In genomic region chr9:124485201-124485600, GRCh38 we compare ENCODE assay signal across 2 cellular contexts.
TF ChIP-seq lines count a peak whose summit lies in the region.

No MANE protein-coding gene starts in this region.

TF ChIP-seq in HepG2, 621 proteins besides CTCF, POLR2A, EP300 and RAD21:
- TF ChIP-seq AKAP8 (CRISPR knock-in tag; IDR thresholded peaks at IDR 0.05) (0 out of 2 replicates have a peak, but pooled peaks have one; percentile 10), AGO2 (optimal IDR thresholded peaks at IDR 0.05; ENCODE audit: low read depth, low read length) (peak; percentile 82), RBFOX2 (IDR thresholded peaks at IDR 0.05; ENCODE audit: low read depth, low read length) (0 out of 2 replicates have a peak, but pooled peaks have one; percentile 28), CBX5 (CRISPR knock-in tag; IDR thresholded peaks at IDR 0.05; ENCODE audit: borderline replicate concordance) (no peak)

TF ChIP-seq in H1, 55 proteins besides CTCF, POLR2A, EP300 and RAD21:
- TF ChIP-seq MAX (IDR thresholded peaks at IDR 0.05) (no peak), TBP (IDR thresholded peaks at IDR 0.05; ENCODE audit: low read depth, low read length) (no peak), PHF8 (conservative IDR thresholded peaks at IDR 0.05; ENCODE audit: low read depth, low read length) (no peak), HDAC2 (IDR thresholded peaks at IDR 0.05; ENCODE audit: borderline replicate concordance in 1 of 2, low read depth in 2 of 2, low read length in 2 of 2) (no peak), GTF2F1 (IDR thresholded peaks at IDR 0.05; ENCODE audit: borderline replicate concordance, low read depth, low read length) (no peak), TAF1 (IDR thresholded peaks at IDR 0.05; ENCODE audit: low read depth, low read length) (no peak), ATF2 (IDR thresholded peaks at IDR 0.05; ENCODE audit: low read length) (no peak), CBX5 (IDR thresholded peaks at IDR 0.05; ENCODE audit: low read depth, low read length) (no peak), ASH2L (IDR thresholded peaks at IDR 0.05; ENCODE audit: low read length) (no peak), FOSL1 (IDR thresholded peaks at IDR 0.05; ENCODE audit: insufficient read depth, low read depth, low read length) (no peak), SRF (IDR thresholded peaks at IDR 0.05; ENCODE audit: low read depth, low read length) (no peak), E2F6 (IDR thresholded peaks at IDR 0.05) (no peak), POU5F1 (IDR thresholded peaks at IDR 0.05; ENCODE audit: low read depth, low read length) (no peak), RBBP5 (IDR thresholded peaks at IDR 0.05; ENCODE audit: borderline replicate concordance, low read depth, low read length) (no peak)
